1 cellular context compared by ENCODE assay signal in the genomic region with DNA sequence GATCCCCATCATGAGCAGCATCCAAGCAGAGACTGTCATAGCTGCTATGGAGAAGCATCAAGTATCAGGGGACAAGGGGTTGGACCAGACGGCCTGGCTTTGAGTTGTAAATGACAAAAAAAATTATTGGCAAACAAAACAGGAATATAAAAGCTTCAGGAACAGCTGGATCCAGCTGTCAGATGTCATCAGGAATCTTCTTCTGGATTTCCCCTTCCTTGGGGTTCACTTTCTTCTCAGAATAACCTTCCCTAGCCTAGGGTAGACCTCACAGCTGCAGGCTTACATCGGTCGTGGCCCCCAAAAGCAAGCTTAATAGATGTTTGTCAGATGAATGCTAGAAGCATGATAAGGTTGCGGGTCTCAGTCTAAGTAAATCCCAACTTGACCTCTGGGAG.
TF ChIP-seq lines count a peak whose summit lies in the region.

No MANE protein-coding gene starts in this region.

TF ChIP-seq in HepG2, 621 proteins besides CTCF, POLR2A, EP300 and RAD21:
- TF ChIP-seq ZNF263 (CRISPR knock-in tag; IDR thresholded peaks at IDR 0.05) (no peak), ZNF329 (CRISPR knock-in tag; IDR thresholded peaks at IDR 0.05; ENCODE audit: low read depth) (peak; percentile 94)
TF ChIP-seq in HepG2: peak in this region for 1.
